Comparison of ENCODE assay signal across 12 cellular contexts in the genomic region with DNA sequence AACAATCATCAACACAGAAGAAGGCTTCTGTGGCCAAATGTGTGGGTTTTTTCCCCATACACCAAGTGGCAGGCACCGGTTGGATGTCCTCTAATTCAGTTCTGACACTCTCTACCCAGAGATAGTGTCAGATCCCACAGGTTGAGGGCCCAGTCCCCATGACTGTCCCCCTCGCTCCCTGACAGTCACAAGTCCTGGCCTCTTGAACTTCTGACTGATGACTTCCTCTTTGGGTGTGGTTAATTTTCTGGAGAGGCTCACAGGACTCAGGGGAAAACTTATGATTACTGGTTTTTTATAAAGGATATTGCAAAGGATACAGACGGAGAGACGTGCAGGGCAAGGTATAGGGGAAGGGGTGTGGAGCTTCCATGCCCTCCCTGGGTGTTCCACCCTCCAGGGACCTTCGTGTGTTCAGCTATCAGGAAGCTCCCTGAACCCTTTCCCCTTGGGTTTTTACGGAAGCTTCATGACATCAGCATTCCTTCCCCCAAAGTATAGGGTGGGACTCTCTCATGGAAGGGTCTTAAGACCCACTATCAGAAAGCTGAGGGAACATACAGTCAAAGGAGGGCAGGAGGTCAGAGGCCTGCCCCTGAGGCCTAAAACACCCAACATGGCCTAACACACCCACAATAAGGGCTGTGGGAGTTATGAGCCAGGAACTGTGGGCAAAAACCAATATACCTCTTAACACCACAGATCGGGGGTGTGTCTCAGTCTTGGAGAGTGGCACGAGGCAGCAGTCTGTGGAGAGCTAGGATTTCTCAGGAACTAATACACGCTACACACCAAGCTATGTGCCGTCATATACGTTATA. TPM values are rescaled to one million over a fixed set of nuclear protein-coding genes. Genes with fewer than 3 reads are reported as not detected.
DNase-seq lines count a peak whose midpoint lies in the region; ATAC-seq and TF ChIP-seq lines count a peak whose summit lies in the region.
"Had no signal": no experiment of that assay in that cellular context is flagged by ENCODE, and none has a peak within 500 bp of the region (broad histone marks: within the 10 kb centered on the region; RNA-seq: fewer than 3 reads in every experiment).

No MANE protein-coding gene starts in this region.

- H3K4me3 Mint-ChIP-seq in activated CD4-positive, alpha-beta T cell treated with anti-CD3 and anti-CD28 coated beads, Interleukin-2, amount 10 ng/mL, durations not matched to agents 24 days and 14 days, result no peak overlapping the region
- no peak overlapping the region for H3K4me3 Mint-ChIP-seq in activated T-helper 1 cell treated with anti-CD3 and anti-CD28 coated beads, Interleukin-12 subunit alpha, Interleukin-12 subunit beta, Interleukin-2, Interleukin-4 antibody, amounts not matched to agents 30 ng/mL and 10 ng/mL and 1 ng/mL, durations not matched to agents 14 hours and 24 hours and 36 hours

- ATAC-seq in GM21619 (IDR thresholded peaks at IDR 0.05; ENCODE audit: unreplicated experiment), result no peak

- TF ChIP-seq POLR2A in spleen (IDR thresholded peaks at IDR 0.05) (no peak), ovary (IDR thresholded peaks at IDR 0.05) (no peak)

- peak overlapping the region in 5 of 8 donors; percentile 12 to 52 (median 45) for H3K27ac ChIP-seq in spleen
- H3K27ac ChIP-seq in ovary, result no peak overlapping the region
- H3K27ac ChIP-seq: RWPE1 had no signal

- H3K36me3 Mint-ChIP-seq in activated CD4-positive, alpha-beta T cell treated with anti-CD3 and anti-CD28 coated beads, Interleukin-2, amount 10 ng/mL, durations not matched to agents 24 days and 14 days (ENCODE audit: low read depth), result peaks cover 2% of the 10 kb centered on the region
- no peaks in the 10 kb centered on the region for H3K36me3 Mint-ChIP-seq in activated T-helper 1 cell treated with anti-CD3 and anti-CD28 coated beads, Interleukin-12 subunit alpha, Interleukin-12 subunit beta, Interleukin-2, Interleukin-4 antibody, amounts not matched to agents 30 ng/mL and 10 ng/mL and 1 ng/mL, durations not matched to agents 14 hours and 24 hours and 36 hours (ENCODE audit: low read depth)

- H3K27me3 Mint-ChIP-seq in activated CD4-positive, alpha-beta T cell treated with anti-CD3 and anti-CD28 coated beads, Interleukin-2, amount 10 ng/mL, durations not matched to agents 24 days and 14 days, result no peaks in the 10 kb centered on the region
- no peaks in the 10 kb centered on the region for H3K27me3 Mint-ChIP-seq in activated T-helper 1 cell treated with anti-CD3 and anti-CD28 coated beads, Interleukin-12 subunit alpha, Interleukin-12 subunit beta, Interleukin-2, Interleukin-4 antibody, amounts not matched to agents 30 ng/mL and 10 ng/mL and 1 ng/mL, durations not matched to agents 14 hours and 24 hours and 36 hours (ENCODE audit: insufficient read depth)

- no peaks in the 10 kb centered on the region for H3K9me3 ChIP-seq in spleen
- H3K9me3 ChIP-seq in ovary, result no peaks in the 10 kb centered on the region

- no peak for DNase-seq in activated CD4-positive, alpha-beta T cell treated with anti-CD3 and anti-CD28 coated beads, Interleukin-2, amount 10 ng/mL, durations not matched to agents 24 days and 14 days
- no peak for DNase-seq in activated CD4-positive, alpha-beta T cell treated with anti-CD3 and anti-CD28 coated beads for 4 hours
- DNase-seq in KBM-7 (peak; percentile 41), spleen (no peak), ovary (no peak)
- no peak for DNase-seq in activated T-helper 1 cell treated with anti-CD3 and anti-CD28 coated beads, Interleukin-12 subunit alpha, Interleukin-12 subunit beta, Interleukin-2, Interleukin-4 antibody, amounts not matched to agents 30 ng/mL and 10 ng/mL and 1 ng/mL, durations not matched to agents 14 hours and 24 hours and 36 hours (ENCODE audit: low spot score)
- DNase-seq in stimulated activated naive CD4-positive, alpha-beta T cell (lab: John Stamatoyannopoulos, UW), result no peak
- DNase-seq: DMS 273 treated with DMSO at 0.1 percent for 48 hours, NCI-H1092, trophoblast cell had no signal

- H3K4me1 ChIP-seq in spleen, result peaks cover 0 to 25% (median 10%) of the 10 kb centered on the region in 6 donors
- no peaks in the 10 kb centered on the region for H3K4me1 ChIP-seq in ovary (ENCODE audit: insufficient read depth)

- intact Hi-C loops in activated CD4-positive, alpha-beta T cell treated with anti-CD3 and anti-CD28 coated beads, Interleukin-2, amount 10 ng/mL, durations not matched to agents 24 days and 14 days (cut with micrococcal nuclease), result no loop called here
- intact Hi-C loops in activated T-helper 1 cell treated with anti-CD3 and anti-CD28 coated beads, Interleukin-12 subunit alpha, Interleukin-12 subunit beta, Interleukin-2, Interleukin-4 antibody, amounts not matched to agents 30 ng/mL and 10 ng/mL and 1 ng/mL, durations not matched to agents 14 hours and 24 hours and 36 hours (cut with micrococcal nuclease), result no loop called here
- intact Hi-C loops in spleen (cut with DNase I; ENCODE audit: low total_unique reads), result no loop called here
- intact Hi-C loops in ovary (cut with DNase I), result no loop called here

- peak overlapping the region; percentile 43 for H3K27ac Mint-ChIP-seq in activated CD4-positive, alpha-beta T cell treated with anti-CD3 and anti-CD28 coated beads, Interleukin-2, amount 10 ng/mL, durations not matched to agents 24 days and 14 days
- H3K27ac Mint-ChIP-seq in activated T-helper 1 cell treated with anti-CD3 and anti-CD28 coated beads, Interleukin-12 subunit alpha, Interleukin-12 subunit beta, Interleukin-2, Interleukin-4 antibody, amounts not matched to agents 30 ng/mL and 10 ng/mL and 1 ng/mL, durations not matched to agents 14 hours and 24 hours and 36 hours, result peak overlapping the region; percentile 37

- H3K4me1 Mint-ChIP-seq in activated CD4-positive, alpha-beta T cell treated with anti-CD3 and anti-CD28 coated beads, Interleukin-2, amount 10 ng/mL, durations not matched to agents 24 days and 14 days, result peaks cover 11% of the 10 kb centered on the region
- peaks cover 13% of the 10 kb centered on the region for H3K4me1 Mint-ChIP-seq in activated T-helper 1 cell treated with anti-CD3 and anti-CD28 coated beads, Interleukin-12 subunit alpha, Interleukin-12 subunit beta, Interleukin-2, Interleukin-4 antibody, amounts not matched to agents 30 ng/mL and 10 ng/mL and 1 ng/mL, durations not matched to agents 14 hours and 24 hours and 36 hours (ENCODE audit: low read depth)

- TF ChIP-seq EP300 in ovary (IDR thresholded peaks at IDR 0.05), result no peak

- H3K27me3 ChIP-seq in spleen (replicated peaks in 1 of 7) (no peaks in the 10 kb centered on the region), ovary (no peaks in the 10 kb centered on the region)

- in situ Hi-C loops in KBM-7 (cut with MboI; ENCODE audit: low pct_unique_long_range_greater_than_20kb, low sequenced_read_pairs), result no loop called here

- H3K36me3 ChIP-seq in spleen, result peaks cover 0 to 10% (median 0%) of the 10 kb centered on the region in 6 donors
- H3K36me3 ChIP-seq in ovary, result no peaks in the 10 kb centered on the region

- H3K4me3 ChIP-seq in spleen (no peak overlapping the region), ovary (no peak overlapping the region)

- no peaks in the 10 kb centered on the region for H3K9me3 Mint-ChIP-seq in activated CD4-positive, alpha-beta T cell treated with anti-CD3 and anti-CD28 coated beads, Interleukin-2, amount 10 ng/mL, durations not matched to agents 24 days and 14 days
- H3K9me3 Mint-ChIP-seq in activated T-helper 1 cell treated with anti-CD3 and anti-CD28 coated beads, Interleukin-12 subunit alpha, Interleukin-12 subunit beta, Interleukin-2, Interleukin-4 antibody, amounts not matched to agents 30 ng/mL and 10 ng/mL and 1 ng/mL, durations not matched to agents 14 hours and 24 hours and 36 hours, result no peaks in the 10 kb centered on the region

- TF ChIP-seq CTCF in spleen (IDR thresholded peaks at IDR 0.05 in 8 of 11, conservative IDR thresholded peaks at IDR 0.05 in 3 of 11), result no peak
- TF ChIP-seq CTCF in ovary (IDR thresholded peaks at IDR 0.05), result no peak

- 57 to 68% (median 60%) methylated on average over 11 of the region's 11 CpGs for WGBS in spleen, 5 donors
- 87 to 91% (median 88%) methylated on average over 11 of the region's 11 CpGs for WGBS in ovary, 3 donors

RNA-seq across cellular contexts. Expression of gene FARS2, which starts 33.3 kb away (rescaled TPM):
- total RNA-seq in activated CD4-positive, alpha-beta T cell treated with anti-CD3 and anti-CD28 coated beads, Interleukin-2, amount 10 ng/mL, durations not matched to agents 24 days and 14 days, result 21.5 and 24.7 TPM in 2 replicates
- 20.8 and 23.8 TPM in 2 replicates for total RNA-seq in activated T-helper 1 cell treated with anti-CD3 and anti-CD28 coated beads, Interleukin-12 subunit alpha, Interleukin-12 subunit beta, Interleukin-2, Interleukin-4 antibody, amounts not matched to agents 30 ng/mL and 10 ng/mL and 1 ng/mL, durations not matched to agents 14 hours and 24 hours and 36 hours
- total RNA-seq in spleen (10 to 100 TPM; 16.7 to 27.4 (median 22.6) TPM), ovary (10 to 100 TPM; 10.5 to 17.5 (median 12.2) TPM)
- polyA plus RNA-seq in spleen (10 to 100 TPM in 2 of 3 donors, 1 to 10 TPM in 1; 9.0 to 13.3 (median 11.2) TPM), ovary (1 to 10 TPM; 9.2 to 9.7 TPM)

RNA-seq across cellular contexts. Expression of gene LYRM4, which starts 33.9 kb away (rescaled TPM):
- total RNA-seq in activated CD4-positive, alpha-beta T cell treated with anti-CD3 and anti-CD28 coated beads, Interleukin-2, amount 10 ng/mL, durations not matched to agents 24 days and 14 days, result 49.4 and 50.3 TPM in 2 replicates
- total RNA-seq in activated T-helper 1 cell treated with anti-CD3 and anti-CD28 coated beads, Interleukin-12 subunit alpha, Interleukin-12 subunit beta, Interleukin-2, Interleukin-4 antibody, amounts not matched to agents 30 ng/mL and 10 ng/mL and 1 ng/mL, durations not matched to agents 14 hours and 24 hours and 36 hours, result 47.1 and 48.9 TPM in 2 replicates
- 10 to 100 TPM; 32.1 to 40.3 (median 36.5) TPM for total RNA-seq in spleen
- 10 to 100 TPM; 46.1 to 58.1 (median 58.1) TPM for polyA plus RNA-seq in spleen
- total RNA-seq in ovary, result 10 to 100 TPM; 30.8 to 37.9 (median 33.6) TPM
- polyA plus RNA-seq in ovary, result 10 to 100 TPM; 28.0 to 38.2 TPM

Comparison
In these comparisons a context has a peak if more than half of its experiments do, and no peak if none do; other contexts are left out.
1. H3K27ac ChIP-seq: peak in spleen (5 of 8); none in ovary (0 of 2).